In genomic region chr12:121925361-121925725, GRCh38 we compare ENCODE assay signal across 9 cellular contexts. TPM values are rescaled to one million over a fixed set of nuclear protein-coding genes. Genes with fewer than 3 reads are reported as not detected.
DNase-seq lines count a peak whose midpoint lies in the region; ATAC-seq and TF ChIP-seq lines count a peak whose summit lies in the region.
"Had no signal": no experiment of that assay in that cellular context is flagged by ENCODE, and none has a peak within 500 bp of the region (broad histone marks: within the 10 kb centered on the region; RNA-seq: fewer than 3 reads in every experiment).

No MANE protein-coding gene starts in this region.

- H3K4me3 ChIP-seq in breast epithelium (peak overlapping the region in 1 of 3 donors; percentile 40), left lung (no peak overlapping the region)

- H3K27ac Mint-ChIP-seq in HFFc6 = peak overlapping the region; percentile 99

- in situ Hi-C loops in GM13976 (cut with MboI; ENCODE audit: low sequenced_read_pairs, unreplicated experiment) = no loop called here

- peaks cover 33% of the 10 kb centered on the region for H3K36me3 Mint-ChIP-seq in HFFc6 (ENCODE audit: low read depth)

- TF ChIP-seq CTCF in HFFc6 (IDR thresholded peaks at IDR 0.05) = no peak
- TF ChIP-seq CTCF in breast epithelium (IDR thresholded peaks at IDR 0.05) = no peak
- no peak for TF ChIP-seq CTCF in left lung (IDR thresholded peaks at IDR 0.05)
- TF ChIP-seq CTCF in GM13976 (IDR thresholded peaks at IDR 0.05; ENCODE audit: borderline replicate concordance, control extremely low read depth, extremely low read depth, insufficient read depth, missing control alignments) = no peak

- DNase-seq in HFFc6 (peak; percentile 68), breast epithelium (ENCODE audit: low spot score in 2 of 2) (no peak), left lung (no peak), superior temporal gyrus (ENCODE audit: extremely low spot score) (peak; percentile 16), GM13976 (ENCODE audit: low spot score) (no peak), NCI-H526 (lab: John Stamatoyannopoulos, UW) (no peak)
- DNase-seq: stimulated activated CD4-positive, alpha-beta T cell treated with anti-CD3 and anti-CD28 coated beads, Interleukin-4, amount 100 ng/mL, for 4 hours had no signal

- H3K9me3 Mint-ChIP-seq in HFFc6 = peaks cover 8% of the 10 kb centered on the region

- H3K27me3 ChIP-seq in breast epithelium = no peaks in the 10 kb centered on the region
- no peaks in the 10 kb centered on the region for H3K27me3 ChIP-seq in left lung

- H3K4me1 ChIP-seq in breast epithelium (no peaks in the 10 kb centered on the region), left lung (peaks cover 15 to 20% of the 10 kb centered on the region in 2 donors)

- peaks cover 48% of the 10 kb centered on the region for H3K4me1 Mint-ChIP-seq in HFFc6 (ENCODE audit: low read depth)

- H3K27ac ChIP-seq in breast epithelium (peak overlapping the region; percentile 69 to 88), left lung (peak overlapping the region; percentile 41 to 65)

- H3K9me3 ChIP-seq in breast epithelium (no peaks in the 10 kb centered on the region), left lung (no peaks in the 10 kb centered on the region)

- peaks cover 4% of the 10 kb centered on the region for H3K27me3 Mint-ChIP-seq in HFFc6 (ENCODE audit: insufficient read depth)

- H3K36me3 ChIP-seq in breast epithelium = no peaks in the 10 kb centered on the region
- no peaks in the 10 kb centered on the region for H3K36me3 ChIP-seq in left lung

- no peak for TF ChIP-seq POLR2A in breast epithelium (IDR thresholded peaks at IDR 0.05)

- intact Hi-C loops in breast epithelium (cut with DNase I; ENCODE audit: low total_unique reads) = no loop called here
- intact Hi-C loops in left lung (cut with DNase I) = no loop called here

- peak overlapping the region; percentile 85 for H3K4me3 Mint-ChIP-seq in HFFc6

- ATAC-seq in left lung = peak; percentile 8
- no peak for ATAC-seq in GM18909 (IDR thresholded peaks at IDR 0.05; ENCODE audit: poor library complexity, unreplicated experiment)
- no peak for ATAC-seq in HG02852 (IDR thresholded peaks at IDR 0.05; ENCODE audit: unreplicated experiment)

RNA-seq across cellular contexts. Expression of gene CFAP251, which starts 7.0 kb away (rescaled TPM):
- total RNA-seq in HFFc6 (2021; fragmentation: NEBNext Ultra II Directional; extraction: Animal tissue kit (Norgen Biotek cat#: 25700)) = 1 to 10 TPM in 5 of 6 experiments, under 1 TPM in 1; 0.66 to 4.2 (median 3.3) TPM
- 1 to 10 TPM; 4.8 to 8.2 (median 6.7) TPM for total RNA-seq in breast epithelium
- 1 to 10 TPM; 5.2 to 8.4 TPM for total RNA-seq in left lung

RNA-seq across cellular contexts. Expression of gene PSMD9, which starts 36.8 kb away (rescaled TPM):
- 10 to 100 TPM; 63.4 to 84.7 (median 75.1) TPM for total RNA-seq in HFFc6 (2021; fragmentation: NEBNext Ultra II Directional; extraction: Animal tissue kit (Norgen Biotek cat#: 25700))
- total RNA-seq in breast epithelium (10 to 100 TPM; 34.7 to 65.3 (median 37.9) TPM), left lung (10 to 100 TPM; 39.3 to 53.8 TPM)

Comparison
In these comparisons a context has a peak if more than half of its experiments do, and no peak if none do; other contexts are left out.
1. DNase-seq: peak in HFFc6 (single experiment) and superior temporal gyrus (single experiment); none in breast epithelium (0 of 2), left lung (0 of 2), GM13976 (single experiment) and NCI-H526 (0 of 2).